Comparison of ENCODE assay signal across 8 cellular contexts in the genomic region with DNA sequence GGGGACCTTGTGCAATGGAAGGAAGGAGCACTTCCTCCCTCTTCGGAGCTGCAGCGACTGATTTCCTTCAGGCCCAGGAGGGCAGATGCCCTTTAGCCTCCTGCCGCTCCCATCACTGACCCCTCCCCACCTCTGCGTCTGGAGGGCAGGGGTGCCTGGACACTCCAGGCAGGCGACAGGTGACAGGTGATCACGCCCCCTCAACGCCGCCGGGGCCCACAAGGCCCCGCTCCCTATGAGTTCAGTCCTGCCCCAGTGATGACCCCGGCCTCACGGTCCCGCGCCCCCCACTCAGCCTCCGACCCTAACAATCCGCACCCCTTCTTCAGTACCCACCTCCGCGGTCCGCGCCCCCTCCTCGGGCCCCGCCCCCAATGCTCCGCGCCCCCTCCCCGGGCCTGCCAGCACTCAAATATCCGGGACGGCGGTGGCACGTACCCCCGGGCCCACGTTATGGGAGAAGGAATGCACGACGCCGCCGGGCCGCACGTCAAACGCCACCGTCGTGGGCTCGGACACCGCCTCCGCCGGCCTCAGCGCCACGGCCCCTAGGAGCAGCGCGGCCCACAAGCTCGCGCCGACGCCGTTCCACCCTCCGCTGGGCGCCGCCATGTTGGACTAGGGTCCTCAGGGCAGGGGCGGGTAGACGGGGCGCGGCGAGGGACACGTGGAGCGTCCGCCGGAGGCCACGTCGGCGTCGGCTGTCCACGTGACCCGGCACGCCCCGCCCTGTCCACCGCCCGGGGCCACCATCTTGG. TPM values are rescaled to one million over a fixed set of nuclear protein-coding genes. Genes with fewer than 3 reads are reported as not detected.
DNase-seq lines count a peak whose midpoint lies in the region; ATAC-seq, FAIRE-seq and TF ChIP-seq lines count a peak whose summit lies in the region.

A gene (minus strand): TSS at position 620 of the 758 bp plus-strand sequence. CDS start 8 bp downstream, at position 612.

- H3K4me1 Mint-ChIP-seq in central memory CD8-positive, alpha-beta T cell = peaks cover 16% of the 10 kb centered on the region

- ATAC-seq in GM18907 (IDR thresholded peaks at IDR 0.05; ENCODE audit: unreplicated experiment) (peak; percentile 84), HG03280 (IDR thresholded peaks at IDR 0.05; ENCODE audit: unreplicated experiment) (peak; percentile 91)
- ATAC-seq in activated CD4-positive, CD25-positive, alpha-beta regulatory T cell treated with anti-CD3 and anti-CD28 coated beads, Interleukin-2, amount 50 U/mL, for 24 hours = peak; percentile 99
- ATAC-seq in central memory CD8-positive, alpha-beta T cell (replicated peaks; ENCODE audit: extremely low read depth, poor library complexity, severe bottlenecking) = peak; percentile 99

- peak within 1 kb of the TSS; percentile 16 to 88 for H3K9ac ChIP-seq in kidney (ENCODE audit: low read length in 2 of 2)

- FAIRE-seq in kidney (lab: Jason Lieb, UNC) = no peak

- H3K36me3 ChIP-seq in ACC112 (ENCODE audit: insufficient read depth, low read length) (peaks cover 9% of the 10 kb centered on the region; the same call in 1 of the 2 replicates), kidney (ENCODE audit: control insufficient read depth in 1 of 2, insufficient read depth in 2 of 2, low read length in 2 of 2) (peaks cover 3 to 12% of the 10 kb centered on the region in 2 donors)

- no peaks in the 10 kb centered on the region for H3K27me3 ChIP-seq in ACC112 (ENCODE audit: insufficient read depth, low read length)

- H3K27ac ChIP-seq in ACC112 (ENCODE audit: low read depth, low read length) (peak within 1 kb of the TSS; percentile 60), kidney (ENCODE audit: low read depth in 2 of 2, low read length in 2 of 2) (peak within 1 kb of the TSS; percentile 71 to 72)

- H3K4me3 ChIP-seq in ACC112 (ENCODE audit: low read depth, low read length) = peak within 1 kb of the TSS; percentile 99
- H3K4me3 ChIP-seq in kidney (ENCODE audit: low read length in 2 of 2) = peak within 1 kb of the TSS; percentile 88

- no peaks in the 10 kb centered on the region for H3K9me3 Mint-ChIP-seq in central memory CD8-positive, alpha-beta T cell

- H3K27me3 Mint-ChIP-seq in central memory CD8-positive, alpha-beta T cell = no peaks in the 10 kb centered on the region

- H3K27ac Mint-ChIP-seq in central memory CD8-positive, alpha-beta T cell (ENCODE audit: low read depth) = peak within 1 kb of the TSS; percentile 77

- H3K4me3 Mint-ChIP-seq in central memory CD8-positive, alpha-beta T cell = peak within 1 kb of the TSS; percentile 88

- peak; percentile 80 for DNase-seq in NCI-H460 (ENCODE audit: extremely low read depth, low read depth)
- peak; percentile 82 to 83 for DNase-seq in central memory CD8-positive, alpha-beta T cell (ENCODE audit: low spot score in 2 of 2)
- DNase-seq in kidney = peak; percentile 98
- DNase-seq in stimulated activated CD4-positive, alpha-beta T cell treated with anti-CD3 and anti-CD28 coated beads, Interleukin-12 subunit alpha, Interleukin-12 subunit beta, amount 100 ng/mL, for 48 hours (ENCODE audit: low read depth in 2 of 3, low spot score in 1 of 3) = peak; percentile 88 to 95 (median 89)

- peaks cover 32% of the 10 kb centered on the region for H3K36me3 Mint-ChIP-seq in central memory CD8-positive, alpha-beta T cell (ENCODE audit: insufficient read depth)

- H3K4me1 ChIP-seq in ACC112 (ENCODE audit: control insufficient read depth, insufficient read depth, low read length, unreplicated experiment) = peaks cover 11% of the 10 kb centered on the region
- H3K4me1 ChIP-seq in kidney (ENCODE audit: control insufficient read depth in 1 of 2, insufficient read depth in 1 of 2, low read depth in 1 of 2, low read length in 2 of 2) = peaks cover 5% of the 10 kb centered on the region in 2 donors

- H3K9me3 ChIP-seq in kidney (ENCODE audit: control insufficient read depth in 1 of 2, low read length in 2 of 2) = no peaks in the 10 kb centered on the region

- TF ChIP-seq CTCF in kidney (IDR thresholded peaks at IDR 0.05; ENCODE audit: borderline replicate concordance, extremely low read depth, insufficient read depth) = no peak

- H2AFZ ChIP-seq in ACC112 (ENCODE audit: low read length, unreplicated experiment) = peak within 1 kb of the TSS; percentile 81

- intact Hi-C loops in kidney (cut with DNase I) = no loop called here

- H3K79me2 ChIP-seq in ACC112 (ENCODE audit: control insufficient read depth, insufficient read depth, low read length, unreplicated experiment) = peaks cover 22% of the 10 kb centered on the region

RNA-seq across cellular contexts. Expression of the gene that starts here (rescaled TPM):
- total RNA-seq in NCI-H460 (2014; rRNA removed; shearing (Covaris generic)) = 184 and 191 TPM in 2 replicates
- 163 and 206 TPM in 2 replicates for polyA plus RNA-seq in NCI-H460 (2014; cell fraction: nucleus; rRNA removed)
- total RNA-seq in kidney = 75.8 TPM
- 85.5 TPM for polyA plus RNA-seq in kidney (ENCODE audit: insufficient read depth, low read depth, low replicate concordance)

Comparison
In these comparisons a context has a peak if more than half of its experiments do, and no peak if none do; other contexts are left out.
1. Peak in every context shown above with its lines: DNase-seq, ATAC-seq, H3K4me3 ChIP-seq and H3K27ac ChIP-seq.